In the genomic region with DNA sequence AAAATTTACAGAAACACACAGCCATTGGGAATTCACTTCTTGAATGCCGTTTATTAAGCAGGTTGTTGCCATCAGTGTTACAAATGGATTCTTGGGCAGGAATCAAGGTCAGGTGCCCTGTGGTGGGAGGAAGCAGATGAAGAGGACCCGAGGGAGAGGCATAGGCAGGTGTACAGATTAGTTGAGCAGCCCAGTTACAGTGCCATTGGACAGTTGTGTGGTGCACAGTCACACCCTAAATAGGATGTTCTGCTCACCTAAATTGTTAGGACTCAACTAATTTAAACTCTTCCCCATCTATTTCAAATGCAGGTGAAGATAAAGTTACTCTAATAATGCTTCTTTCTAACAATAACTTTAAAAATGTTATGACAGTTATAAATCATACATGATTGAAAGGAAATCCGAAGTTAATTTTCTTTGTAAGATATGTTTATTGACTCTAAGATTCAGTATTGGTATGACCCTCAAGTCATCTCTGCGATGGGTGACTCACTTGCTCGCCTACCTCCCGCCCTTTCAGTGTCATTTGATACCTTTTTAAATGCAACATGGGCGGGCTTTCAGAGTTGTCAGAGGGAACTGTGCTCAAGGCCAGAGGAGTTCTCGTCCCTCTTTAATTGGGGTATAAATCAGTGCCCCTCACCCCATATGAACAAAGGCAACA, we compare ENCODE assay signal across 9 cellular contexts. TPM values are rescaled to one million over a fixed set of nuclear protein-coding genes. Genes with fewer than 3 reads are reported as not detected.
DNase-seq lines count a peak whose midpoint lies in the region; ATAC-seq, FAIRE-seq and TF ChIP-seq lines count a peak whose summit lies in the region.
"Had no signal": no experiment of that assay in that cellular context is flagged by ENCODE, and none has a peak within 500 bp of the region (broad histone marks: within the 10 kb centered on the region; RNA-seq: fewer than 3 reads in every experiment).

No MANE protein-coding gene starts in this region.

- peak overlapping the region; percentile 53 for H3K4me2 ChIP-seq in astrocyte (ENCODE audit: low read length)

- H2AFZ ChIP-seq in astrocyte (ENCODE audit: low read depth, low read length), result no peak overlapping the region

- H3K27ac ChIP-seq in astrocyte (ENCODE audit: low read depth, low read length) (peak overlapping the region; percentile 52), lower lobe of right lung (peak overlapping the region; percentile 33)
- H3K27ac ChIP-seq: HL-60 had no signal

- peaks cover 69% of the 10 kb centered on the region for H3K79me2 ChIP-seq in astrocyte (ENCODE audit: insufficient read depth, low read length)

- peaks cover 6% of the 10 kb centered on the region for H4K20me1 ChIP-seq in astrocyte (ENCODE audit: insufficient read depth, low read length)

- peaks cover 11% of the 10 kb centered on the region for H3K36me3 Mint-ChIP-seq in astrocyte (ENCODE audit: low read depth, unreplicated experiment)
- H3K36me3 Mint-ChIP-seq in activated T-cell treated with anti-CD3 and anti-CD28 coated beads, Interleukin-2, amount 50 U/mL, for 4 hours (ENCODE audit: insufficient read depth), result peaks cover 2% of the 10 kb centered on the region

- H3K4me1 Mint-ChIP-seq in stimulated activated naive CD8-positive, alpha-beta T cell treated with anti-CD3 and anti-CD28 coated beads, Interleukin-15, amount 100 ng/mL, for 72 hours, result no peaks in the 10 kb centered on the region
- peaks cover 45% of the 10 kb centered on the region for H3K4me1 Mint-ChIP-seq in astrocyte (ENCODE audit: low read depth, unreplicated experiment)
- H3K4me1 Mint-ChIP-seq in activated T-cell treated with anti-CD3 and anti-CD28 coated beads, Interleukin-2, amount 50 U/mL, for 4 hours (ENCODE audit: low read depth), result peaks cover 3% of the 10 kb centered on the region

- no peaks in the 10 kb centered on the region for H3K27me3 Mint-ChIP-seq in stimulated activated naive CD8-positive, alpha-beta T cell treated with anti-CD3 and anti-CD28 coated beads, Interleukin-15, amount 100 ng/mL, for 72 hours
- no peaks in the 10 kb centered on the region for H3K27me3 Mint-ChIP-seq in astrocyte (ENCODE audit: low read depth, unreplicated experiment)
- no peaks in the 10 kb centered on the region for H3K27me3 Mint-ChIP-seq in activated T-cell treated with anti-CD3 and anti-CD28 coated beads, Interleukin-2, amount 50 U/mL, for 4 hours (ENCODE audit: low read depth)

- peak overlapping the region; percentile 1 for H3K9ac ChIP-seq in astrocyte (ENCODE audit: low read length)

- no peak for DNase-seq in stimulated activated naive CD8-positive, alpha-beta T cell treated with anti-CD3 and anti-CD28 coated beads, Interleukin-15, Interleukin-2, amounts not matched to agents 100 U/mL and 50 U/mL, for 24 hours
- no peak for DNase-seq in stimulated activated naive CD8-positive, alpha-beta T cell treated with anti-CD3 and anti-CD28 coated beads, Interleukin-15, amount 100 ng/mL, for 72 hours
- peak; percentile 68 for DNase-seq in astrocyte (ENCODE audit: low read depth)
- DNase-seq in lower lobe of right lung, result no peak
- no peak for DNase-seq in activated effector memory CD4-positive, alpha-beta T cell treated with Interleukin-2 at 50 U/mL for 16 hours
- DNase-seq in inferior parietal cortex (ENCODE audit: extremely low spot score), result no peak
- no peak for DNase-seq in activated T-cell treated with anti-CD3 and anti-CD28 coated beads, Interleukin-2, amount 50 U/mL, for 4 hours
- no peak for DNase-seq in activated CD4-positive, alpha-beta T cell treated with anti-CD3 and anti-CD28 coated beads, Interleukin-2, amount 50 U/mL, for 4 hours

- H3K9me3 ChIP-seq in astrocyte (ENCODE audit: insufficient read depth, low read depth, low read length) (no peaks in the 10 kb centered on the region), lower lobe of right lung (no peaks in the 10 kb centered on the region)

- peak; percentile 48 for ATAC-seq in stimulated activated naive CD8-positive, alpha-beta T cell treated with anti-CD3 and anti-CD28 coated beads, Interleukin-15, Interleukin-2, amounts not matched to agents 100 U/mL and 50 U/mL, for 24 hours
- ATAC-seq in stimulated activated naive CD8-positive, alpha-beta T cell treated with anti-CD3 and anti-CD28 coated beads, Interleukin-15, amount 100 ng/mL, for 72 hours, result no peak
- no peak for ATAC-seq in lower lobe of right lung
- ATAC-seq in activated T-cell treated with anti-CD3 and anti-CD28 coated beads, Interleukin-2, amount 50 U/mL, for 4 hours, result no peak

- H3K4me1 ChIP-seq in astrocyte (ENCODE audit: insufficient read depth, low read length) (peaks cover 23% of the 10 kb centered on the region), lower lobe of right lung (peaks cover 23% of the 10 kb centered on the region)

- H3K27me3 ChIP-seq in astrocyte (ENCODE audit: insufficient read depth, low read length) (no peaks in the 10 kb centered on the region), lower lobe of right lung (ENCODE audit: low read depth) (no peaks in the 10 kb centered on the region)

- TF ChIP-seq CTCF in astrocyte (IDR thresholded peaks at IDR 0.05; ENCODE audit: insufficient read depth, low read depth, low read length) (no peak), lower lobe of right lung (IDR thresholded peaks at IDR 0.05) (no peak)

- no peak overlapping the region for H3K4me3 ChIP-seq in astrocyte (ENCODE audit: insufficient read depth, low read depth, low read length)
- no peak overlapping the region for H3K4me3 ChIP-seq in lower lobe of right lung

- no peak overlapping the region for H3K27ac Mint-ChIP-seq in stimulated activated naive CD8-positive, alpha-beta T cell treated with anti-CD3 and anti-CD28 coated beads, Interleukin-15, amount 100 ng/mL, for 72 hours
- no peak overlapping the region for H3K27ac Mint-ChIP-seq in astrocyte (ENCODE audit: unreplicated experiment)

- intact Hi-C loops in lower lobe of right lung (cut with DNase I), result no loop called here

- no peak overlapping the region for H3K4me3 Mint-ChIP-seq in stimulated activated naive CD8-positive, alpha-beta T cell treated with anti-CD3 and anti-CD28 coated beads, Interleukin-15, amount 100 ng/mL, for 72 hours
- H3K4me3 Mint-ChIP-seq in astrocyte (ENCODE audit: unreplicated experiment), result no peak overlapping the region
- H3K4me3 Mint-ChIP-seq in activated T-cell treated with anti-CD3 and anti-CD28 coated beads, Interleukin-2, amount 50 U/mL, for 4 hours, result no peak overlapping the region

- FAIRE-seq in astrocyte (lab: Jason Lieb, UNC), result peak; percentile 34

- H3K9me3 Mint-ChIP-seq in stimulated activated naive CD8-positive, alpha-beta T cell treated with anti-CD3 and anti-CD28 coated beads, Interleukin-15, amount 100 ng/mL, for 72 hours, result no peaks in the 10 kb centered on the region
- H3K9me3 Mint-ChIP-seq in astrocyte (ENCODE audit: unreplicated experiment), result peaks cover 2% of the 10 kb centered on the region
- H3K9me3 Mint-ChIP-seq in activated T-cell treated with anti-CD3 and anti-CD28 coated beads, Interleukin-2, amount 50 U/mL, for 4 hours, result no peaks in the 10 kb centered on the region

- H3K36me3 ChIP-seq in astrocyte (ENCODE audit: insufficient read depth, low read length), result peaks cover 4% of the 10 kb centered on the region
- H3K36me3 ChIP-seq in lower lobe of right lung, result no peaks in the 10 kb centered on the region

RNA-seq across cellular contexts. Expression of a gene that starts 35.0 kb away (rescaled TPM):
- total RNA-seq in astrocyte (83.2 and 83.7 TPM in 2 replicates), lower lobe of right lung (59.7 TPM)
- total RNA-seq in activated T-cell treated with anti-CD3 and anti-CD28 coated beads, Interleukin-2, amount 50 U/mL, for 4 hours, result 1 to 10 TPM; 2.0 to 4.7 (median 3.4) TPM

RNA-seq across cellular contexts. Expression of a gene that starts 55.4 kb away (rescaled TPM):
- not detected in 2 replicates for total RNA-seq in astrocyte
- total RNA-seq in lower lobe of right lung, result 9.1 TPM
- 1 to 10 TPM; 1.5 to 2.3 (median 1.7) TPM for total RNA-seq in activated T-cell treated with anti-CD3 and anti-CD28 coated beads, Interleukin-2, amount 50 U/mL, for 4 hours

Comparison
In these comparisons a context has a peak if more than half of its experiments do, and no peak if none do; other contexts are left out.
1. RNA of a gene that starts 35.0 kb away (total RNA-seq): 83.2 to 83.7 TPM in astrocyte and 59.7 TPM in lower lobe of right lung (single experiment); 2.0 to 4.7 TPM in activated T-cell treated with anti-CD3 and anti-CD28 coated beads, Interleukin-2, amount 50 U/mL, for 4 hours; every median in the first group is over 10 times any median in the second.